In the genomic region with DNA sequence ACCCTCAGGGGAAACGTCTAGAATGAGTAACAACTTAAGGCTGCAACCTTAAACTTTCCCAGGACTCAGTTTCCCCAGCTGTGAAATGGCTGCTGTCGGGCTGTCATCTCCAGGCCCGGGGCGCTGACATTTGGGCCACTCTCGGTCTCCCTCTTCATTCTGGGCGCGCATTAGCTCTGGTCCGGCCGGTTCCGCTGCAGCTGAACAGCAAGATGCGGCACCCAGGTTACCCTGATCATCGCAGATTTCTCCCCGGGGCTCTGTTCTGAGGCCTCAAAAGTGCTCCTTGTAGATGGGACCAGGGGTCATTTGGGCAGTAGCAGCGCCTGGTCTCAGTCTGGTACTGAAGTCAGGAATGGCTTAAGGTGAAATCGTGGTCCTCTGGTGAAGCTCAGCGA, we compare ENCODE assay signal across 11 cellular contexts. TPM values are rescaled to one million over a fixed set of nuclear protein-coding genes. Genes with fewer than 3 reads are reported as not detected.
DNase-seq lines count a peak whose midpoint lies in the region; ATAC-seq and TF ChIP-seq lines count a peak whose summit lies in the region.
"Had no signal": no experiment of that assay in that cellular context is flagged by ENCODE, and none has a peak within 500 bp of the region (broad histone marks: within the 10 kb centered on the region; RNA-seq: fewer than 3 reads in every experiment).

No MANE protein-coding gene starts in this region.

- DNase-seq in heart left ventricle (no peak), cardiac septum (ENCODE audit: low spot score) (no peak), adipocyte (ENCODE audit: low read depth) (no peak), left lung (peak in 1 of 2 donors; percentile 19), tibial artery (no peak), COLO668 (lab: John Stamatoyannopoulos, UW; ENCODE audit: unreplicated experiment) (no peak), islet precursor cell (no peak), MV-4-11 (lab: John Stamatoyannopoulos, UW) (no peak)
- DNase-seq: DMS153, GOT3, NCI-H510A treated with DMSO at 0.1 percent for 48 hours had no signal

- H3K9me3 ChIP-seq in heart left ventricle: peaks cover 0 to 13% (median 9%) of the 10 kb centered on the region in 12 donors
- H3K9me3 ChIP-seq in adipocyte (ENCODE audit: control insufficient read depth, low read length): peaks cover 12% of the 10 kb centered on the region
- peaks cover 0 to 7% of the 10 kb centered on the region in 2 donors for H3K9me3 ChIP-seq in left lung
- H3K9me3 ChIP-seq in tibial artery: no peaks in the 10 kb centered on the region

- no peak for TF ChIP-seq POLR2A in heart left ventricle (IDR thresholded peaks at IDR 0.05)

- H3K4me1 ChIP-seq in heart left ventricle (peaks cover 3 to 32% (median 16%) of the 10 kb centered on the region in 12 donors), adipocyte (ENCODE audit: control insufficient read depth, insufficient read depth, low read length) (peaks cover 16% of the 10 kb centered on the region), left lung (peaks cover 5 to 24% of the 10 kb centered on the region in 2 donors), tibial artery (peaks cover 0 to 34% (median 23%) of the 10 kb centered on the region in 4 donors)

- no peak for TF ChIP-seq CTCF in heart left ventricle (IDR thresholded peaks at IDR 0.05)
- TF ChIP-seq CTCF in left lung (IDR thresholded peaks at IDR 0.05): no peak
- TF ChIP-seq CTCF in tibial artery (IDR thresholded peaks at IDR 0.05): no peak

- H3K9ac ChIP-seq in adipocyte (ENCODE audit: low read length): no peak overlapping the region

- ATAC-seq in heart left ventricle: no peak
- no peak for ATAC-seq in left lung

- 60 to 74% (median 66%) methylated on average over 13 to 16 of the region's 16 CpGs for WGBS in heart left ventricle, 4 donors

- H3K36me3 ChIP-seq in heart left ventricle (no peaks in the 10 kb centered on the region), adipocyte (ENCODE audit: control insufficient read depth, insufficient read depth, low read length, severe bottlenecking) (no peaks in the 10 kb centered on the region), left lung (no peaks in the 10 kb centered on the region), tibial artery (no peaks in the 10 kb centered on the region)

- H3K4me3 ChIP-seq in heart left ventricle: peak overlapping the region in 9 of 12 donors; percentile 61 to 88 (median 70)
- H3K4me3 ChIP-seq in adipocyte (ENCODE audit: low read length): peak overlapping the region; percentile 77
- H3K4me3 ChIP-seq in left lung: peak overlapping the region; percentile 48 to 49
- peak overlapping the region; percentile 70 to 82 for H3K4me3 ChIP-seq in tibial artery

- H3K27ac ChIP-seq in heart left ventricle (peak overlapping the region in 5 of 12 donors; percentile 71 to 89 (median 81)), left lung (no peak overlapping the region), tibial artery (peak overlapping the region; percentile 82 to 98)

- H3K27me3 ChIP-seq in heart left ventricle (peaks cover 0 to 11% (median 0%) of the 10 kb centered on the region in 9 donors), adipocyte (replicated peaks; ENCODE audit: control insufficient read depth, insufficient read depth, low read length) (no peaks in the 10 kb centered on the region), left lung (peaks cover 0 to 35% of the 10 kb centered on the region in 2 donors), tibial artery (no peaks in the 10 kb centered on the region)

- intact Hi-C loops in heart left ventricle (cut with DNase I): loop anchor here in 5 of 10 donors (5.0 to 10.0 kb wide), 4 partner anchors 53 to 103 kb away; partner anchors contain the start of gene CFAP251 (in 4 of the 5)
- intact Hi-C loops in cardiac septum (cut with DNase I): loop anchor here (5.0 to 10.0 kb wide), 3 partner anchors 53 to 226 kb away; partner anchors contain the start of genes CFAP251 and RHOF
- intact Hi-C loops in left lung (cut with DNase I): no loop called here
- intact Hi-C loops in tibial artery (cut with DNase I; ENCODE audit: low total_unique reads): loop anchor here (5.0 kb wide), 1 partner anchor 103 kb away; the partner anchor contains the start of gene CFAP251

RNA-seq across cellular contexts. Expression of gene BCL7A, which starts 0.9 kb away (rescaled TPM):
- 10 to 100 TPM; 11.4 to 22.1 (median 14.3) TPM for total RNA-seq in heart left ventricle
- 10 to 100 TPM in 1 of 2 donors, 1 to 10 TPM in 1; 4.0 to 14.4 TPM for polyA plus RNA-seq in heart left ventricle
- 18.2 TPM for total RNA-seq in cardiac septum
- total RNA-seq in left lung: 10 to 100 TPM in 1 of 2 donors, 1 to 10 TPM in 1; 7.0 to 11.1 TPM

RNA-seq across cellular contexts. Expression of gene MLXIP, which starts 57.8 kb away (rescaled TPM):
- total RNA-seq in heart left ventricle: 10 to 100 TPM; 14.3 to 39.6 (median 22.7) TPM
- 10 to 100 TPM; 19.8 to 31.7 TPM for polyA plus RNA-seq in heart left ventricle
- 24.7 TPM for total RNA-seq in cardiac septum
- 10 to 100 TPM; 48.1 to 62.6 TPM for total RNA-seq in left lung

Comparison
In these comparisons a context has a peak if more than half of its experiments do, and no peak if none do; other contexts are left out.
1. H3K27ac ChIP-seq: peak in tibial artery (2 of 2); none in left lung (0 of 2).
2. intact Hi-C loops: an anchor here in cardiac septum (5.0 to 10.0 kb wide) and tibial artery (5.0 kb wide); none called in left lung.
3. Peak in every context shown above with its lines, with median percentiles within 50 percentile points of each other: H3K4me3 ChIP-seq.